Comparison of ENCODE assay signal across 1 cellular context in the genomic region with DNA sequence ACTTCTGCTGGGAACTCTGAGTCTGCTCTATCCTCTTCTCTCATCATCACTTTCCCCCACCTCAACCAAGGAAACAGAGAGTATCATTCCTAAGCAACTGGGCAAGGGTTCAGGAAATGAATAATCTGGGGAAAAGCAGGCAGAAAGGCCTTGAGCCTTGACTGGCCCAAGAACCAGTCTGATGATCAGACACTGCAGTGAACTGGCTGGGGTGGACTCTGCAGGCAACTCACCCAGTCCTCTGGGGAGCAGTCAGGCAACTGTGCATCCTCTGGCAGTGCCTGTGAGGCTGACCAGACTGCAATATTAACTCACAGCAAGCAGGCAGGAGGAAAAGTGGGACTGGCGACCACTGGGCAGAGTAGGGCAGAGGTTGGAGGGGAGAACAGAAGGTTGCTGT.
TF ChIP-seq lines count a peak whose summit lies in the region.

No MANE protein-coding gene starts in this region.

TF ChIP-seq in GM23338, 12 proteins besides CTCF, POLR2A, EP300 and RAD21 (continued from another document):
- TF ChIP-seq, protein P1, sequence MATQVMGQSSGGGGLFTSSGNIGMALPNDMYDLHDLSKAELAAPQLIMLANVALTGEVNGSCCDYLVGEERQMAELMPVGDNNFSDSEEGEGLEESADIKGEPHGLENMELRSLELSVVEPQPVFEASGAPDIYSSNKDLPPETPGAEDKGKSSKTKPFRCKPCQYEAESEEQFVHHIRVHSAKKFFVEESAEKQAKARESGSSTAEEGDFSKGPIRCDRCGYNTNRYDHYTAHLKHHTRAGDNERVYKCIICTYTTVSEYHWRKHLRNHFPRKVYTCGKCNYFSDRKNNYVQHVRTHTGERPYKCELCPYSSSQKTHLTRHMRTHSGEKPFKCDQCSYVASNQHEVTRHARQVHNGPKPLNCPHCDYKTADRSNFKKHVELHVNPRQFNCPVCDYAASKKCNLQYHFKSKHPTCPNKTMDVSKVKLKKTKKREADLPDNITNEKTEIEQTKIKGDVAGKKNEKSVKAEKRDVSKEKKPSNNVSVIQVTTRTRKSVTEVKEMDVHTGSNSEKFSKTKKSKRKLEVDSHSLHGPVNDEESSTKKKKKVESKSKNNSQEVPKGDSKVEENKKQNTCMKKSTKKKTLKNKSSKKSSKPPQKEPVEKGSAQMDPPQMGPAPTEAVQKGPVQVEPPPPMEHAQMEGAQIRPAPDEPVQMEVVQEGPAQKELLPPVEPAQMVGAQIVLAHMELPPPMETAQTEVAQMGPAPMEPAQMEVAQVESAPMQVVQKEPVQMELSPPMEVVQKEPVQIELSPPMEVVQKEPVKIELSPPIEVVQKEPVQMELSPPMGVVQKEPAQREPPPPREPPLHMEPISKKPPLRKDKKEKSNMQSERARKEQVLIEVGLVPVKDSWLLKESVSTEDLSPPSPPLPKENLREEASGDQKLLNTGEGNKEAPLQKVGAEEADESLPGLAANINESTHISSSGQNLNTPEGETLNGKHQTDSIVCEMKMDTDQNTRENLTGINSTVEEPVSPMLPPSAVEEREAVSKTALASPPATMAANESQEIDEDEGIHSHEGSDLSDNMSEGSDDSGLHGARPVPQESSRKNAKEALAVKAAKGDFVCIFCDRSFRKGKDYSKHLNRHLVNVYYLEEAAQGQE (IDR thresholded peaks at IDR 0.05; ENCODE audit: unreplicated experiment): no peak
- no peak for TF ChIP-seq NANOG (IDR thresholded peaks at IDR 0.05; ENCODE audit: borderline replicate concordance)
- TF ChIP-seq, protein P2, sequence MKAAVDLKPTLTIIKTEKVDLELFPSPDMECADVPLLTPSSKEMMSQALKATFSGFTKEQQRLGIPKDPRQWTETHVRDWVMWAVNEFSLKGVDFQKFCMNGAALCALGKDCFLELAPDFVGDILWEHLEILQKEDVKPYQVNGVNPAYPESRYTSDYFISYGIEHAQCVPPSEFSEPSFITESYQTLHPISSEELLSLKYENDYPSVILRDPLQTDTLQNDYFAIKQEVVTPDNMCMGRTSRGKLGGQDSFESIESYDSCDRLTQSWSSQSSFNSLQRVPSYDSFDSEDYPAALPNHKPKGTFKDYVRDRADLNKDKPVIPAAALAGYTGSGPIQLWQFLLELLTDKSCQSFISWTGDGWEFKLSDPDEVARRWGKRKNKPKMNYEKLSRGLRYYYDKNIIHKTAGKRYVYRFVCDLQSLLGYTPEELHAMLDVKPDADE (IDR thresholded peaks at IDR 0.05): no peak
- TF ChIP-seq CREB1 (CRISPR knock-in tag; IDR thresholded peaks at IDR 0.05; ENCODE audit: low read depth): no peak
- no peak for TF ChIP-seq STAT1 (IDR thresholded peaks at IDR 0.05; ENCODE audit: unreplicated experiment)
- no peak for TF ChIP-seq ZNF114 (CRISPR knock-in tag; IDR thresholded peaks at IDR 0.05)
- no peak for TF ChIP-seq EZH2phosphoT487 (IDR thresholded peaks at IDR 0.05; ENCODE audit: unreplicated experiment)
